25 cellular contexts compared by ENCODE assay signal in genomic region chr13:60363288-60363687, GRCh38.
"Had no signal": no experiment of that assay in that cellular context is flagged by ENCODE, and none has a peak within 500 bp of the region (broad histone marks: within the 10 kb centered on the region; RNA-seq: fewer than 3 reads in every experiment).

No MANE protein-coding gene starts in this region.

- H3K9me3 ChIP-seq: left ventricle myocardium inferior, mucosa of descending colon, ovary, prostate gland, stomach, testis, thyroid gland, transverse colon, upper lobe of left lung, vagina had no signal

- ATAC-seq: mucosa of descending colon; naive thymus-derived CD4-positive, alpha-beta T cell; natural killer cell treated with Interleukin-12 subunit alpha and Interleukin-12 subunit beta and Interleukin-15 and Interleukin-18, amount 100 ng/mL, for 72 hours; right cardiac atrium; sciatic nerve; stimulated activated naive B cell treated with anti-CD40 and anti-IgM and Interleukin-4, amounts not matched to agents 10 μg/mL and 1 μg/mL and 100 μg/mL, for 72 hours; stimulated activated naive CD8-positive, alpha-beta T cell treated with anti-CD3 and anti-CD28 coated beads, Interleukin-15, Interleukin-2, amounts not matched to agents 100 U/mL and 50 U/mL, for 24 hours had no signal

- H3K4me3 ChIP-seq: left ventricle myocardium inferior, lung, mucosa of descending colon, ovary, prostate gland, skin epidermis, stomach, testis, thyroid gland, transverse colon, upper lobe of left lung, vagina had no signal

- DNase-seq: islet precursor cell; left ventricle myocardium inferior; midbrain; mucosa of descending colon; naive thymus-derived CD4-positive, alpha-beta T cell; ovary; retina; right cardiac atrium; stimulated activated CD4-positive, alpha-beta T cell treated with anti-CD3 and anti-CD28 coated beads, Interleukin-12 subunit alpha, Interleukin-12 subunit beta, amount 100 ng/mL, for 4 hours; stimulated activated CD4-positive, alpha-beta T cell treated with anti-CD3 and anti-CD28 coated beads, Interleukin-15, amount 100 ng/mL, for 24 hours; stimulated activated CD4-positive, alpha-beta T cell treated with anti-CD3 and anti-CD28 coated beads, Interleukin-2, amount 100 ng/mL, for 24 hours; stimulated activated CD4-positive, alpha-beta T cell treated with anti-CD3 and anti-CD28 coated beads, Interleukin-4, amount 100 ng/mL, for 1 hour; stimulated activated naive B cell treated with anti-CD40 and anti-IgM and Interleukin-4, amounts not matched to agents 10 μg/mL and 1 μg/mL and 100 μg/mL, for 72 hours; stimulated activated naive CD8-positive, alpha-beta T cell treated with anti-CD3 and anti-CD28 coated beads, Interleukin-15, Interleukin-2, amounts not matched to agents 100 U/mL and 50 U/mL, for 24 hours; stomach; testis; thyroid gland; transverse colon; upper lobe of left lung had no signal

- H3K4me1 ChIP-seq: left ventricle myocardium inferior, prostate gland, stomach, testis, thyroid gland, transverse colon, upper lobe of left lung, vagina had no signal

- H3K27ac ChIP-seq: left ventricle myocardium inferior, ovary, prostate gland, skin epidermis, stomach, testis, thyroid gland, transverse colon, upper lobe of left lung, vagina had no signal

- H3K36me3 ChIP-seq: left ventricle myocardium inferior, ovary, prostate gland, stomach, thyroid gland, transverse colon, upper lobe of left lung, vagina had no signal

- H3K27ac Mint-ChIP-seq: naive thymus-derived CD4-positive, alpha-beta T cell; natural killer cell treated with Interleukin-12 subunit alpha and Interleukin-12 subunit beta and Interleukin-15 and Interleukin-18, amount 100 ng/mL, for 72 hours; stimulated activated naive B cell treated with anti-CD40 and anti-IgM and Interleukin-4, amounts not matched to agents 10 μg/mL and 1 μg/mL and 100 μg/mL, for 72 hours had no signal

- H3K4me3 Mint-ChIP-seq: naive thymus-derived CD4-positive, alpha-beta T cell; natural killer cell treated with Interleukin-12 subunit alpha and Interleukin-12 subunit beta and Interleukin-15 and Interleukin-18, amount 100 ng/mL, for 72 hours; stimulated activated naive B cell treated with anti-CD40 and anti-IgM and Interleukin-4, amounts not matched to agents 10 μg/mL and 1 μg/mL and 100 μg/mL, for 72 hours had no signal

- H3K36me3 Mint-ChIP-seq: naive thymus-derived CD4-positive, alpha-beta T cell; natural killer cell treated with Interleukin-12 subunit alpha and Interleukin-12 subunit beta and Interleukin-15 and Interleukin-18, amount 100 ng/mL, for 72 hours; stimulated activated naive B cell treated with anti-CD40 and anti-IgM and Interleukin-4, amounts not matched to agents 10 μg/mL and 1 μg/mL and 100 μg/mL, for 72 hours had no signal

- H3K4me1 Mint-ChIP-seq: naive thymus-derived CD4-positive, alpha-beta T cell; stimulated activated naive B cell treated with anti-CD40 and anti-IgM and Interleukin-4, amounts not matched to agents 10 μg/mL and 1 μg/mL and 100 μg/mL, for 72 hours had no signal

- H3K27me3 ChIP-seq: ovary, stomach, testis, thyroid gland, transverse colon, upper lobe of left lung, vagina had no signal
